Comparison of ENCODE assay signal across 25 cellular contexts in the genomic region with DNA sequence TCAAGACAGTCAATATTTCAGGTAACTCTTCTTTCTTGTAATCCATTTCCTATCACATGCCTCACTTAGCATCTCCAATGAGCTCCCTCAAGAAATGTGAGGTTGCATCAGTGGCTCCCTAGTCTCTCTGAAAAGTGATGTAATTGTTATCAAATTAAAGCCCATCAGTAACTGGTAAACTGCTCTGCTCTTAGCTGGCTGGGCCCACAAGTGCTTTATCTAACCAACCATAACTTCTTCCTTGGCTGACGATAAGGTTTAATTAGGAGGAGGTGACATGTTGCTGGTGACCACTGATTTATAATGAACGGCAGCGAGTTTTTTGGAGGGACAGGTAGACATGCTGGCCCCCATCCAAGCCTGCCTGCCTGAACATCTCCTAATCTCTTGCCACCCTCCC.
"Had no signal": no experiment of that assay in that cellular context is flagged by ENCODE, and none has a peak within 500 bp of the region (broad histone marks: within the 10 kb centered on the region; RNA-seq: fewer than 3 reads in every experiment).

No MANE protein-coding gene starts in this region.

- H3K9me3 Mint-ChIP-seq: dendritic cell treated with granulocyte-macrophage colony-stimulating factor and Interleukin-4, amounts not matched to agents 40 ng/mL and 50 ng/mL, for 4 days; effector memory CD8-positive, alpha-beta T cell had no signal

- H3K36me3 ChIP-seq: colonic mucosa, esophagus squamous epithelium, gastrocnemius medialis, heart right ventricle, left lung, lower lobe of right lung had no signal

- H3K27ac ChIP-seq: colonic mucosa, epithelial cell of prostate, esophagus squamous epithelium, gastrocnemius medialis, heart right ventricle, left lung, lower lobe of right lung had no signal

- H3K4me3 ChIP-seq: colonic mucosa, esophagus squamous epithelium, gastrocnemius medialis, heart right ventricle, left lung, lower lobe of right lung, mucosa of descending colon had no signal

- H3K4me1 ChIP-seq: colonic mucosa, esophagus squamous epithelium, gastrocnemius medialis, heart right ventricle, left lung, lower lobe of right lung had no signal

- H3K9me3 ChIP-seq: colonic mucosa, esophagus squamous epithelium, gastrocnemius medialis, heart right ventricle, left lung, lower lobe of right lung, mucosa of descending colon had no signal

- H3K27me3 ChIP-seq: colonic mucosa, esophagus squamous epithelium, gastrocnemius medialis, left lung had no signal

- H3K27ac Mint-ChIP-seq: dendritic cell treated with granulocyte-macrophage colony-stimulating factor and Interleukin-4, amounts not matched to agents 40 ng/mL and 50 ng/mL, for 4 days; effector memory CD8-positive, alpha-beta T cell; endodermal cell; mesothelial cell of epicardium; naive B cell had no signal

- H3K4me1 Mint-ChIP-seq: mesothelial cell of epicardium, naive B cell had no signal

- DNase-seq: colonic mucosa; cortex of kidney; effector CD8-positive, alpha-beta T cell; effector memory CD8-positive, alpha-beta T cell; endodermal cell; erythroblast; esophagus squamous epithelium; foreskin fibroblast; foreskin melanocyte; gastrocnemius medialis; glutamatergic neuron; head of caudate nucleus; heart right ventricle; hippocampal formation; left cardiac atrium; left lung; left ventricle myocardium superior; lower lobe of right lung; mesenchymal stem cell; mucosa of descending colon; naive B cell had no signal

- H3K27me3 Mint-ChIP-seq: dendritic cell treated with granulocyte-macrophage colony-stimulating factor and Interleukin-4, amounts not matched to agents 40 ng/mL and 50 ng/mL, for 4 days had no signal

- H3K4me3 Mint-ChIP-seq: dendritic cell treated with granulocyte-macrophage colony-stimulating factor and Interleukin-4, amounts not matched to agents 40 ng/mL and 50 ng/mL, for 4 days; effector memory CD8-positive, alpha-beta T cell; endodermal cell; mesothelial cell of epicardium; naive B cell had no signal

- ATAC-seq: effector memory CD8-positive, alpha-beta T cell; esophagus mucosa; gastrocnemius medialis; heart right ventricle; left cardiac atrium; left lung; left ventricle myocardium superior; lower lobe of right lung; mucosa of descending colon had no signal

- H3K36me3 Mint-ChIP-seq: mesothelial cell of epicardium, naive B cell had no signal
